Comparison of ENCODE assay signal across 9 cellular contexts in genomic region chr1:209743145-209743482, GRCh38. TPM values are rescaled to one million over a fixed set of nuclear protein-coding genes. Genes with fewer than 3 reads are reported as not detected.
A peak's percentile ranks its signal among the peaks of the same experiment; 100 is the strongest.
DNase-seq lines count a peak whose midpoint lies in the region; ATAC-seq and TF ChIP-seq lines count a peak whose summit lies in the region.
"Had no signal": no experiment of that assay in that cellular context is flagged by ENCODE, and none has a peak within 500 bp of the region (broad histone marks: within the 10 kb centered on the region; RNA-seq: fewer than 3 reads in every experiment).

No MANE protein-coding gene starts in this region.

- no peaks in the 10 kb centered on the region for H3K27me3 Mint-ChIP-seq in activated T-cell treated with anti-CD3 and anti-CD28 coated beads, Interleukin-2, amount 50 U/mL, for 4 hours (ENCODE audit: low read depth)

- H3K9me3 Mint-ChIP-seq in activated T-cell treated with anti-CD3 and anti-CD28 coated beads, Interleukin-2, amount 50 U/mL, for 4 hours: no peaks in the 10 kb centered on the region

- H3K4me1 Mint-ChIP-seq in activated T-cell treated with anti-CD3 and anti-CD28 coated beads, Interleukin-2, amount 50 U/mL, for 4 hours (ENCODE audit: low read depth): peaks cover 29% of the 10 kb centered on the region

- DNase-seq in AG20443 (ENCODE audit: low spot score) (peak; percentile 42), MG63 (peak; percentile 55), coronary artery (ENCODE audit: low spot score) (peak; percentile 78), occipital lobe (lab: John Stamatoyannopoulos, UW) (peak; percentile 30), GM19238 (ENCODE audit: insufficient read length, low spot score) (no peak), NCI-H524 treated with DMSO at 0.1 percent for 48 hours (lab: John Stamatoyannopoulos, UW) (no peak)
- DNase-seq in activated T-cell treated with anti-CD3 and anti-CD28 coated beads, Interleukin-2, amount 50 U/mL, for 4 hours: no peak
- DNase-seq: activated CD4-positive, alpha-beta T cell treated with anti-CD3 and anti-CD28 coated beads, Interleukin-2, amount 50 U/mL, for 4 hours had no signal

- H3K27me3 ChIP-seq in MG63: no peaks in the 10 kb centered on the region

- H3K4me3 Mint-ChIP-seq in activated T-cell treated with anti-CD3 and anti-CD28 coated beads, Interleukin-2, amount 50 U/mL, for 4 hours: no peak overlapping the region

- H3K36me3 Mint-ChIP-seq in activated T-cell treated with anti-CD3 and anti-CD28 coated beads, Interleukin-2, amount 50 U/mL, for 4 hours (ENCODE audit: insufficient read depth): no peaks in the 10 kb centered on the region

- H3K4me3 ChIP-seq in MG63 (no peak overlapping the region), coronary artery (no peak overlapping the region)

- ATAC-seq in HG03460 (IDR thresholded peaks at IDR 0.05; ENCODE audit: unreplicated experiment): no peak
- ATAC-seq in activated T-cell treated with anti-CD3 and anti-CD28 coated beads, Interleukin-2, amount 50 U/mL, for 4 hours: no peak

- peak overlapping the region in 1 of 2 donors; percentile 66 for H3K27ac ChIP-seq in coronary artery

- no peak for TF ChIP-seq CTCF in coronary artery (IDR thresholded peaks at IDR 0.05)

- no peaks in the 10 kb centered on the region for H3K36me3 ChIP-seq in MG63

- no peaks in the 10 kb centered on the region for H3K9me3 ChIP-seq in MG63

RNA-seq across cellular contexts. Expression of gene TRAF3IP3, which starts 12.7 kb away (rescaled TPM):
- total RNA-seq in MG63 (2014; rRNA removed; shearing (Covaris generic); ENCODE audit: low replicate concordance): not detected in 2 replicates
- 0.47 TPM for total RNA-seq in occipital lobe
- 100 to 1,000 TPM in 1 of 3 donors, 10 to 100 TPM in 2; 59.0 to 109 (median 85.2) TPM for total RNA-seq in activated T-cell treated with anti-CD3 and anti-CD28 coated beads, Interleukin-2, amount 50 U/mL, for 4 hours

RNA-seq across cellular contexts. Expression of gene HSD11B1, which starts 38.5 kb away (rescaled TPM):
- total RNA-seq in MG63 (2014; rRNA removed; shearing (Covaris generic); ENCODE audit: low replicate concordance): not detected in 2 replicates
- not detected for total RNA-seq in occipital lobe
- total RNA-seq in activated T-cell treated with anti-CD3 and anti-CD28 coated beads, Interleukin-2, amount 50 U/mL, for 4 hours: 1 to 10 TPM; 2.6 to 8.7 (median 2.7) TPM

RNA-seq across cellular contexts. Expression of gene C1orf74, which starts 41.2 kb away (rescaled TPM):
- 0.49 and 4.6 TPM in 2 replicates for total RNA-seq in MG63 (2014; rRNA removed; shearing (Covaris generic); ENCODE audit: low replicate concordance)
- total RNA-seq in occipital lobe: 2.8 TPM
- 1 to 10 TPM; 1.6 to 2.1 (median 1.7) TPM for total RNA-seq in activated T-cell treated with anti-CD3 and anti-CD28 coated beads, Interleukin-2, amount 50 U/mL, for 4 hours

Comparison
In these comparisons a context has a peak if more than half of its experiments do, and no peak if none do; other contexts are left out.
1. DNase-seq: peak in AG20443 (single experiment), MG63 (single experiment), coronary artery (single experiment) and occipital lobe (single experiment); none in GM19238 (single experiment), activated T-cell treated with anti-CD3 and anti-CD28 coated beads, Interleukin-2, amount 50 U/mL, for 4 hours (single experiment) and NCI-H524 treated with DMSO at 0.1 percent for 48 hours (single experiment).
2. RNA of gene TRAF3IP3, which starts 12.7 kb away (total RNA-seq): 59.0 to 109 TPM in activated T-cell treated with anti-CD3 and anti-CD28 coated beads, Interleukin-2, amount 50 U/mL, for 4 hours; 0.47 TPM in occipital lobe (single experiment) and not detected in MG63; every median in the first group is over 10 times any median in the second.